In genomic region chrX:43881410-43882293, GRCh38 we compare ENCODE assay signal across 13 cellular contexts. TPM values are rescaled to one million over a fixed set of nuclear protein-coding genes. Genes with fewer than 3 reads are reported as not detected.
DNase-seq lines count a peak whose midpoint lies in the region; ATAC-seq, FAIRE-seq and TF ChIP-seq lines count a peak whose summit lies in the region.
"Had no signal": no experiment of that assay in that cellular context is flagged by ENCODE, and none has a peak within 500 bp of the region (broad histone marks: within the 10 kb centered on the region; RNA-seq: fewer than 3 reads in every experiment).

No MANE protein-coding gene starts in this region.

- peaks cover 4% of the 10 kb centered on the region for H3K4me1 Mint-ChIP-seq in T-helper 2 cell treated with Interferon-gamma antibody and Interleukin-4, amounts not matched to agents 5 μg/mL and 100 μg/mL, for 36 hours (ENCODE audit: low read depth)
- no peaks in the 10 kb centered on the region for H3K4me1 Mint-ChIP-seq in effector memory CD8-positive, alpha-beta T cell (ENCODE audit: low read depth in 2 of 2)

- H3K27me3 Mint-ChIP-seq in T-helper 2 cell treated with Interferon-gamma antibody and Interleukin-4, amounts not matched to agents 5 μg/mL and 100 μg/mL, for 36 hours (ENCODE audit: low read depth), result no peaks in the 10 kb centered on the region
- peaks cover 28 to 41% of the 10 kb centered on the region in 2 donors for H3K27me3 Mint-ChIP-seq in effector memory CD8-positive, alpha-beta T cell

- H3K36me3 ChIP-seq in right atrium auricular region (no peaks in the 10 kb centered on the region), ovary (no peaks in the 10 kb centered on the region), aorta (ENCODE audit: control insufficient read depth in 1 of 2, insufficient read depth in 2 of 2, low read length in 1 of 2) (no peaks in the 10 kb centered on the region)

- H3K4me3 ChIP-seq in right atrium auricular region (peak overlapping the region; percentile 53 to 55), ovary (peak overlapping the region; percentile 51), aorta (ENCODE audit: low read length in 2 of 2) (peak overlapping the region; percentile 24 to 39)
- H3K4me3 ChIP-seq: A549 had no signal

- H3K9me3 Mint-ChIP-seq in T-helper 2 cell treated with Interferon-gamma antibody and Interleukin-4, amounts not matched to agents 5 μg/mL and 100 μg/mL, for 36 hours, result no peaks in the 10 kb centered on the region
- H3K9me3 Mint-ChIP-seq in effector memory CD8-positive, alpha-beta T cell, result no peaks in the 10 kb centered on the region
- H3K9me3 Mint-ChIP-seq: activated naive CD8-positive, alpha-beta T cell treated with anti-CD3 and anti-CD28 coated beads, Interleukin-2, amount 10 ng/mL, durations not matched to agents 7 days and 5 days; natural killer cell treated with Interleukin-12 subunit alpha and Interleukin-12 subunit beta and Interleukin-15 and Interleukin-18, amount 100 ng/mL, for 72 hours had no signal

- H3K27ac Mint-ChIP-seq in T-helper 2 cell treated with Interferon-gamma antibody and Interleukin-4, amounts not matched to agents 5 μg/mL and 100 μg/mL, for 36 hours, result no peak overlapping the region
- H3K27ac Mint-ChIP-seq in effector memory CD8-positive, alpha-beta T cell, result no peak overlapping the region
- H3K27ac Mint-ChIP-seq: activated naive CD8-positive, alpha-beta T cell treated with anti-CD3 and anti-CD28 coated beads, Interleukin-2, amount 10 ng/mL, durations not matched to agents 7 days and 5 days; natural killer cell treated with Interleukin-12 subunit alpha and Interleukin-12 subunit beta and Interleukin-15 and Interleukin-18, amount 100 ng/mL, for 72 hours had no signal

- ATAC-seq in aorta (ENCODE audit: low FRiP score), result peak; percentile 40
- ATAC-seq in effector memory CD8-positive, alpha-beta T cell (replicated peaks), result no peak
- ATAC-seq: A549 had no signal

- H3K4me3 Mint-ChIP-seq in T-helper 2 cell treated with Interferon-gamma antibody and Interleukin-4, amounts not matched to agents 5 μg/mL and 100 μg/mL, for 36 hours, result peak overlapping the region; percentile 29
- peak overlapping the region in 1 of 2 donors; percentile 3 for H3K4me3 Mint-ChIP-seq in effector memory CD8-positive, alpha-beta T cell
- H3K4me3 Mint-ChIP-seq: activated naive CD8-positive, alpha-beta T cell treated with anti-CD3 and anti-CD28 coated beads, Interleukin-2, amount 10 ng/mL, durations not matched to agents 7 days and 5 days; natural killer cell treated with Interleukin-12 subunit alpha and Interleukin-12 subunit beta and Interleukin-15 and Interleukin-18, amount 100 ng/mL, for 72 hours had no signal

- no peaks in the 10 kb centered on the region for H3K36me3 Mint-ChIP-seq in T-helper 2 cell treated with Interferon-gamma antibody and Interleukin-4, amounts not matched to agents 5 μg/mL and 100 μg/mL, for 36 hours (ENCODE audit: low read depth)
- no peaks in the 10 kb centered on the region for H3K36me3 Mint-ChIP-seq in effector memory CD8-positive, alpha-beta T cell (ENCODE audit: insufficient read depth)
- H3K36me3 Mint-ChIP-seq: activated naive CD8-positive, alpha-beta T cell treated with anti-CD3 and anti-CD28 coated beads, Interleukin-2, amount 10 ng/mL, durations not matched to agents 7 days and 5 days; natural killer cell treated with Interleukin-12 subunit alpha and Interleukin-12 subunit beta and Interleukin-15 and Interleukin-18, amount 100 ng/mL, for 72 hours had no signal

- WGBS in ovary, 3 donors, result 23 to 50% (median 33%) methylated on average over 28 to 34 of the region's 34 CpGs
- WGBS in aorta, 2 donors, result 16 to 32% methylated on average over 33 to 34 of the region's 34 CpGs

- no peak for DNase-seq in T-helper 2 cell treated with Interferon-gamma antibody and Interleukin-4, amounts not matched to agents 5 μg/mL and 100 μg/mL, for 36 hours (ENCODE audit: low spot score)
- DNase-seq in T-helper 2 cell (no peak), right atrium auricular region (ENCODE audit: low spot score) (no peak), ovary (peak; percentile 40 to 73 (median 59)), aorta (no peak), activated gamma-delta T cell treated with Interleukin-2 at 50 U/mL for 16 hours (no peak), D721Med (ENCODE audit: insufficient read length, low spot score) (no peak)
- no peak for DNase-seq in effector memory CD8-positive, alpha-beta T cell
- DNase-seq: NCI-H2171, SHP77 had no signal

- no peaks in the 10 kb centered on the region for H3K9me3 ChIP-seq in right atrium auricular region
- H3K9me3 ChIP-seq in ovary, result no peaks in the 10 kb centered on the region
- H3K9me3 ChIP-seq in aorta (ENCODE audit: control insufficient read depth, low read length), result no peaks in the 10 kb centered on the region
- H3K9me3 ChIP-seq: A549 had no signal

- no peak for TF ChIP-seq POLR2A in ovary (IDR thresholded peaks at IDR 0.05)

- peaks cover 0 to 9% of the 10 kb centered on the region in 2 donors for H3K4me1 ChIP-seq in right atrium auricular region
- H3K4me1 ChIP-seq in ovary (ENCODE audit: insufficient read depth), result peaks cover 6% of the 10 kb centered on the region
- H3K4me1 ChIP-seq in aorta (ENCODE audit: control insufficient read depth in 1 of 2, insufficient read depth in 2 of 2, low read length in 2 of 2), result no peaks in the 10 kb centered on the region
- H3K4me1 ChIP-seq: A549 had no signal

- TF ChIP-seq CTCF in right atrium auricular region (IDR thresholded peaks at IDR 0.05) (no peak), ovary (IDR thresholded peaks at IDR 0.05) (no peak), D721Med (IDR thresholded peaks at IDR 0.05; ENCODE audit: insufficient read depth, missing control alignments) (no peak)

- H3K27me3 ChIP-seq in right atrium auricular region (no peaks in the 10 kb centered on the region), ovary (no peaks in the 10 kb centered on the region), aorta (ENCODE audit: control insufficient read depth in 1 of 2, insufficient read depth in 2 of 2, low read length in 1 of 2) (no peaks in the 10 kb centered on the region)

- H3K27ac ChIP-seq in right atrium auricular region, result peak overlapping the region; percentile 64 to 79
- peak overlapping the region; percentile 50 to 86 for H3K27ac ChIP-seq in ovary
- H3K27ac ChIP-seq in aorta (ENCODE audit: low read depth in 1 of 2, low read length in 2 of 2), result peak overlapping the region; percentile 15 to 82
- H3K27ac ChIP-seq: A549 had no signal

- no peak for FAIRE-seq in D721Med (lab: Jason Lieb, UNC)
- FAIRE-seq: A549 had no signal

- TF ChIP-seq EP300 in ovary (IDR thresholded peaks at IDR 0.05), result no peak

- intact Hi-C loops in ovary (cut with DNase I) (no loop called here), aorta (cut with DNase I) (no loop called here)

RNA-seq across cellular contexts. Expression of gene MAOB, which starts 0.6 kb away (rescaled TPM):
- total RNA-seq in right atrium auricular region, result 10 to 100 TPM; 21.0 to 64.3 TPM
- 100 to 1,000 TPM in 4 of 7 donors, 10 to 100 TPM in 3; 57.2 to 213 (median 132) TPM for total RNA-seq in ovary
- 100 to 1,000 TPM; 180 to 322 TPM for polyA plus RNA-seq in ovary
- total RNA-seq in aorta, result 10 to 100 TPM; 35.0 to 44.7 TPM
- 10 to 100 TPM; 12.6 to 59.6 TPM for polyA plus RNA-seq in aorta
- total RNA-seq: activated naive CD8-positive, alpha-beta T cell treated with anti-CD3 and anti-CD28 coated beads, Interleukin-2, amount 10 ng/mL, durations not matched to agents 7 days and 5 days; natural killer cell treated with Interleukin-12 subunit alpha and Interleukin-12 subunit beta and Interleukin-15 and Interleukin-18, amount 100 ng/mL, for 72 hours had no signal

Comparison
In these comparisons a context has a peak if more than half of its experiments do, and no peak if none do; other contexts are left out.
1. DNase-seq: peak in ovary (5 of 5); none in T-helper 2 cell treated with Interferon-gamma antibody and Interleukin-4, amounts not matched to agents 5 μg/mL and 100 μg/mL, for 36 hours (single experiment), T-helper 2 cell (0 of 5), right atrium auricular region (single experiment), aorta (0 of 2), activated gamma-delta T cell treated with Interleukin-2 at 50 U/mL for 16 hours (single experiment), D721Med (single experiment) and effector memory CD8-positive, alpha-beta T cell (0 of 3).
2. Peak in every context shown above with its lines, with median percentiles within 50 percentile points of each other: H3K27ac ChIP-seq and H3K4me3 ChIP-seq.